ENCODE assay signal across 14 cellular contexts in genomic region chr18:59915606-59916005, GRCh38.
"Had no signal": no experiment of that assay in that cellular context is flagged by ENCODE, and none has a peak within 500 bp of the region (broad histone marks: within the 10 kb centered on the region; RNA-seq: fewer than 3 reads in every experiment).

No MANE protein-coding gene starts in this region.

- DNase-seq: activated CD4-positive, alpha-beta T cell treated with anti-CD3 and anti-CD28 coated beads for 4 hours; activated T-cell treated with anti-CD3 and anti-CD28 coated beads, Interleukin-2, amount 50 U/mL, for 1 hour; cerebellar nuclear complex; effector memory CD8-positive, alpha-beta T cell; foreskin fibroblast; glutamatergic neuron; lower lobe of right lung; naive B cell; stimulated activated CD4-positive, alpha-beta T cell treated with anti-CD3 and anti-CD28 coated beads, Interleukin-15, amount 100 ng/mL, for 24 hours; stimulated activated CD4-positive, alpha-beta T cell treated with anti-CD3 and anti-CD28 coated beads, Interleukin-4, amount 100 ng/mL, for 24 hours; stimulated activated naive CD8-positive, alpha-beta T cell treated with anti-CD3 and anti-CD28 coated beads, Interleukin-15, amount 100 ng/mL, for 72 hours; T1000; testis had no signal

- H3K27ac ChIP-seq: lower lobe of right lung, testis, VCaP had no signal

- ATAC-seq: effector memory CD8-positive, alpha-beta T cell; lower lobe of right lung; stimulated activated naive CD8-positive, alpha-beta T cell treated with anti-CD3 and anti-CD28 coated beads, Interleukin-15, amount 100 ng/mL, for 72 hours had no signal

- H3K9me3 ChIP-seq: lower lobe of right lung, testis had no signal

- H3K27me3 ChIP-seq: testis had no signal

- H3K4me3 ChIP-seq: lower lobe of right lung, testis had no signal

- H3K4me1 ChIP-seq: testis had no signal

- H3K36me3 ChIP-seq: lower lobe of right lung had no signal
